ENCODE assay signal across 8 cellular contexts in genomic region chr3:50194128-50194902, GRCh38. TPM values are rescaled to one million over a fixed set of nuclear protein-coding genes. Genes with fewer than 3 reads are reported as not detected.
A peak's percentile ranks its signal among the peaks of the same experiment; 100 is the strongest.
DNase-seq lines count a peak whose midpoint lies in the region; ATAC-seq, FAIRE-seq and TF ChIP-seq lines count a peak whose summit lies in the region.

No MANE protein-coding gene starts in this region.

- H3F3A ChIP-seq in PC-3 (ENCODE audit: low read length, unreplicated experiment) = no peaks in the 10 kb centered on the region

- H3K9ac ChIP-seq in PC-3 (ENCODE audit: low read length) = no peak overlapping the region

- DNase-seq in A549 (ENCODE audit: low read depth in 1 of 2, low spot score in 1 of 2) (peak; percentile 45 to 70), PC-3 (peak; percentile 76), fibroblast of villous mesenchyme (ENCODE audit: low read depth) (peak; percentile 62), ovary (peak; percentile 70 to 86 (median 78)), suprapubic skin (ENCODE audit: low spot score in 2 of 2) (no peak)
- peak; percentile 69 to 77 for DNase-seq in activated T-helper 1 cell treated with anti-CD3 and anti-CD28 coated beads, Interleukin-2, amount 50 U/mL, for 16 hours (ENCODE audit: low read depth in 1 of 2, low spot score in 1 of 2)

- H3K4me1 ChIP-seq in A549 = peaks cover 13% of the 10 kb centered on the region; the same call in 2 of the 3 replicates
- no peaks in the 10 kb centered on the region; the same call in 1 of the 2 replicates for H3K4me1 ChIP-seq in PC-3 (ENCODE audit: insufficient read depth, low read length)
- peaks cover 3% of the 10 kb centered on the region for H3K4me1 ChIP-seq in ovary (ENCODE audit: insufficient read depth)
- H3K4me1 ChIP-seq in suprapubic skin = peaks cover 23% of the 10 kb centered on the region

- H3K36me3 ChIP-seq in PC-3 (ENCODE audit: low read depth, low read length) (no peaks in the 10 kb centered on the region), ovary (no peaks in the 10 kb centered on the region), suprapubic skin (no peaks in the 10 kb centered on the region)

- peak overlapping the region in 1 of 2 experiments; percentile 56; a peak in 1 of 6 replicates for H3K27ac ChIP-seq in A549
- no peak overlapping the region for H3K27ac ChIP-seq in PC-3 (ENCODE audit: low read length)
- H3K27ac ChIP-seq in ovary = no peak overlapping the region
- no peak overlapping the region for H3K27ac ChIP-seq in suprapubic skin

- no peak overlapping the region for H2AFZ ChIP-seq in PC-3 (ENCODE audit: low read length)

- POLR2A ChIA-PET in A549 (lab: Yijun Ruan, JAX) (interaction anchor here (0.9 kb wide), 1 partner anchor 32 kb away, joined by 5 read pairs; no protein-coding TSS in a partner anchor), PC-3 (lab: Charles Lee; ENCODE audit: unreplicated experiment) (no interaction called here)

- H3K27me3 ChIP-seq in PC-3 (ENCODE audit: low read length) (no peaks in the 10 kb centered on the region), ovary (peaks cover 10% of the 10 kb centered on the region), suprapubic skin (peaks cover 54% of the 10 kb centered on the region)

- TF ChIP-seq CTCF in A549 (IDR thresholded peaks at IDR 0.05) (peak; percentile 63), PC-3 (conservative IDR thresholded peaks at IDR 0.05; ENCODE audit: low read depth, low read length) (peak; percentile 91), fibroblast of villous mesenchyme (IDR thresholded peaks at IDR 0.05; ENCODE audit: insufficient read depth, low read depth, low read length) (peak; percentile 81), ovary (IDR thresholded peaks at IDR 0.05) (peak; percentile 68 to 94 (median 93)), suprapubic skin (IDR thresholded peaks at IDR 0.05) (peak; percentile 69 to 70)

- H3K9me3 ChIP-seq in A549 (no peaks in the 10 kb centered on the region), PC-3 (ENCODE audit: low read length) (no peaks in the 10 kb centered on the region), ovary (no peaks in the 10 kb centered on the region), suprapubic skin (no peaks in the 10 kb centered on the region)

- no peaks in the 10 kb centered on the region for H4K20me1 ChIP-seq in PC-3 (ENCODE audit: low read length)

- ATAC-seq in A549 = peak; percentile 62 to 81; a peak in 5 of 6 replicates
- ATAC-seq in GM18505 (IDR thresholded peaks at IDR 0.05; ENCODE audit: unreplicated experiment) = peak; percentile 46
- peak; percentile 57 for ATAC-seq in PC-3
- no peak for ATAC-seq in GM21529 (IDR thresholded peaks at IDR 0.05; ENCODE audit: unreplicated experiment)

- FAIRE-seq in A549 (lab: Jason Lieb, UNC) = no peak

- H3K79me2 ChIP-seq in PC-3 (ENCODE audit: low read length) = no peaks in the 10 kb centered on the region

- CTCF ChIA-PET in A549 (lab: Yijun Ruan, JAX) = interaction anchor here (0.6 to 18.7 kb wide), 44 partner anchors 9 to 554 kb away, joined by 3 to 550 read pairs (median 5); partner anchors contain the start of genes GNAI2, HYAL3, IFRD2 and NAA80
- CTCF ChIA-PET in PC-3 (lab: Charles Lee) = interaction anchor here (0.5 to 3.4 kb wide), 6 partner anchors 32 to 1191 kb away, joined by 3 to 22 read pairs (median 3); partner anchors contain the start of gene MANF

- no peak for TF ChIP-seq EP300 in A549 (IDR thresholded peaks at IDR 0.05)
- TF ChIP-seq EP300 in ovary (IDR thresholded peaks at IDR 0.05) = no peak
- no peak for TF ChIP-seq EP300 in suprapubic skin (IDR thresholded peaks at IDR 0.05)

- no peak overlapping the region for H3K4me3 ChIP-seq in A549
- no peak overlapping the region for H3K4me3 ChIP-seq in PC-3 (ENCODE audit: low read length)
- H3K4me3 ChIP-seq in fibroblast of villous mesenchyme (ENCODE audit: low read depth, low read length) = no peak overlapping the region
- no peak overlapping the region for H3K4me3 ChIP-seq in ovary
- no peak overlapping the region for H3K4me3 ChIP-seq in suprapubic skin

- peak; percentile 81 to 86 for TF ChIP-seq RAD21 in A549 (conservative IDR thresholded peaks at IDR 0.05 in 1 of 2, IDR thresholded peaks at IDR 0.05 in 1 of 2)

- 48% methylated on average over 25 of the region's 70 CpGs for WGBS in A549 (ENCODE audit: missing lambda C conversion rate)
- 5 to 9% (median 6%) methylated on average over 61 to 70 of the region's 70 CpGs for WGBS in ovary, 3 donors
- 13% methylated on average over 11 of the region's 70 CpGs for WGBS in suprapubic skin

- no TSS peak for BruUV-seq in PC-3 (replicated peaks; lab: Mats Ljungman, UMichigan)

- intact Hi-C loops in PC-3 (cut with micrococcal nuclease) (no loop called here), ovary (cut with DNase I) (loop anchor here (2.0 to 5.0 kb wide), 2 partner anchors 32 to 78 kb away; no protein-coding TSS in a partner anchor)

- peak overlapping the region; percentile 64 for H3K4me2 ChIP-seq in A549
- H3K4me2 ChIP-seq in PC-3 (ENCODE audit: low read length) = peak overlapping the region; percentile 22; the same call in 1 of the 2 replicates

- TF ChIP-seq POLR2A in A549 (IDR thresholded peaks at IDR 0.05; ENCODE audit: low read length) (no peak), GM18505 (IDR thresholded peaks at IDR 0.05; ENCODE audit: borderline replicate concordance, extremely low read depth, insufficient read depth, insufficient read length) (no peak), ovary (IDR thresholded peaks at IDR 0.05) (no peak), suprapubic skin (IDR thresholded peaks at IDR 0.05) (no peak)

- H3K9me2 ChIP-seq in PC-3 (replicated peaks; ENCODE audit: low read length) = no peaks in the 10 kb centered on the region

TF ChIP-seq in A549, 52 proteins besides CTCF, POLR2A, EP300 and RAD21 (continues in another document):
- TF ChIP-seq ZNF302 (CRISPR knock-in tag; IDR thresholded peaks at IDR 0.05) (no peak), HOXB13 (CRISPR knock-in tag; IDR thresholded peaks at IDR 0.05; ENCODE audit: low read depth) (no peak), MAX (IDR thresholded peaks at IDR 0.05) (peak; percentile 80), E2F6 (IDR thresholded peaks at IDR 0.05; ENCODE audit: borderline replicate concordance, low read depth) (peak; percentile 82), RNF2 (IDR thresholded peaks at IDR 0.05; ENCODE audit: borderline replicate concordance, low read depth) (no peak), CBX2 (IDR thresholded peaks at IDR 0.05; ENCODE audit: borderline replicate concordance, low read depth) (no peak), HOXA7 (CRISPR knock-in tag; IDR thresholded peaks at IDR 0.05) (no peak), FOSL2 (IDR thresholded peaks at IDR 0.05) (no peak), FOSL2 (CRISPR knock-in tag; IDR thresholded peaks at IDR 0.05) (no peak)

RNA-seq across cellular contexts. Expression of gene GNAT1, which starts 2.9 kb away (rescaled TPM):
- not detected in 2 replicates for polyA plus RNA-seq in A549 (2011; rRNA removed)
- 0.04 TPM in 1 of 2 replicates, not detected in the other for polyA plus RNA-seq in A549 (2012; cell fraction: cytosol; rRNA removed)
- not detected in 2 replicates for polyA plus RNA-seq in A549 (2012; cell fraction: nucleus; rRNA removed)
- not detected in 3 replicates for polyA plus RNA-seq in A549 (2017; fragmentation: RNase III; extraction: RNeasy Plus Mini Kit Qiagen cat#74134 plus additional on column Dnase treatment)
- polyA minus RNA-seq in A549 (2011; rRNA and poly(A)+ RNA removed) = not detected in 2 replicates
- total RNA-seq in PC-3 (2014; rRNA removed) = 0.22 TPM in 1 of 2 replicates, not detected in the other
- not detected in 2 replicates for total RNA-seq in fibroblast of villous mesenchyme
- total RNA-seq in ovary = not detected
- not detected for polyA plus RNA-seq in ovary
- total RNA-seq in suprapubic skin = under 1 TPM in 1 of 4 donors, not detected in 3; 0.64 TPM

RNA-seq across cellular contexts. Expression of gene SLC38A3, which starts 10.8 kb away (rescaled TPM):
- polyA plus RNA-seq in A549 (2011; rRNA removed) = 0.05 and 0.12 TPM in 2 replicates
- 0.04 and 0.05 TPM in 2 replicates for polyA plus RNA-seq in A549 (2012; cell fraction: cytosol; rRNA removed)
- polyA plus RNA-seq in A549 (2012; cell fraction: nucleus; rRNA removed) = 0.04 and 0.11 TPM in 2 replicates
- polyA plus RNA-seq in A549 (2017; fragmentation: RNase III; extraction: RNeasy Plus Mini Kit Qiagen cat#74134 plus additional on column Dnase treatment) = 0.10 to 0.13 TPM in 2 of 3 replicates, not detected in the other
- polyA minus RNA-seq in A549 (2011; rRNA and poly(A)+ RNA removed) = 0.39 TPM in 1 of 2 replicates, not detected in the other
- 0.17 and 3.3 TPM in 2 replicates for total RNA-seq in PC-3 (2014; rRNA removed)
- not detected in 2 replicates for total RNA-seq in fibroblast of villous mesenchyme
- total RNA-seq in ovary = 10 to 100 TPM in 2 of 7 donors, 1 to 10 TPM in 5; 3.0 to 10.9 (median 8.3) TPM
- 1 to 10 TPM; 1.6 to 6.6 TPM for polyA plus RNA-seq in ovary
- 1 to 10 TPM in 2 of 4 donors, under 1 TPM in 2; 0.25 to 2.2 (median 1.00) TPM for total RNA-seq in suprapubic skin

RNA-seq across cellular contexts. Expression of gene SEMA3F, which starts 39.2 kb away (rescaled TPM):
- 2.9 and 5.0 TPM in 2 replicates for polyA plus RNA-seq in A549 (2011; rRNA removed)
- polyA plus RNA-seq in A549 (2012; cell fraction: cytosol; rRNA removed) = 3.9 and 5.8 TPM in 2 replicates
- 7.9 and 11.6 TPM in 2 replicates for polyA plus RNA-seq in A549 (2012; cell fraction: nucleus; rRNA removed)
- 9.0 to 10.6 TPM (median 10.1 TPM) in 3 replicates for polyA plus RNA-seq in A549 (2017; fragmentation: RNase III; extraction: RNeasy Plus Mini Kit Qiagen cat#74134 plus additional on column Dnase treatment)
- polyA minus RNA-seq in A549 (2011; rRNA and poly(A)+ RNA removed) = 8.6 and 8.9 TPM in 2 replicates
- 47.3 and 50.5 TPM in 2 replicates for total RNA-seq in PC-3 (2014; rRNA removed)
- total RNA-seq in fibroblast of villous mesenchyme = 0.32 and 0.86 TPM in 2 replicates
- 10 to 100 TPM in 2 of 7 donors, 1 to 10 TPM in 5; 1.9 to 31.5 (median 7.2) TPM for total RNA-seq in ovary
- polyA plus RNA-seq in ovary = 1 to 10 TPM; 3.5 to 8.3 TPM
- total RNA-seq in suprapubic skin = 100 to 1,000 TPM; 123 to 188 (median 130) TPM

RNA-seq across cellular contexts. Expression of gene GNAI2, which starts 41.7 kb away (rescaled TPM):
- polyA plus RNA-seq in A549 (2011; rRNA removed) = 67.0 and 67.8 TPM in 2 replicates
- 102 and 107 TPM in 2 replicates for polyA plus RNA-seq in A549 (2012; cell fraction: cytosol; rRNA removed)
- polyA plus RNA-seq in A549 (2012; cell fraction: nucleus; rRNA removed) = 51.4 and 67.2 TPM in 2 replicates
- polyA plus RNA-seq in A549 (2017; fragmentation: RNase III; extraction: RNeasy Plus Mini Kit Qiagen cat#74134 plus additional on column Dnase treatment) = 44.6 to 48.8 TPM (median 47.4 TPM) in 3 replicates
- 68.0 and 84.2 TPM in 2 replicates for polyA minus RNA-seq in A549 (2011; rRNA and poly(A)+ RNA removed)
- total RNA-seq in PC-3 (2014; rRNA removed) = 221 and 254 TPM in 2 replicates
- total RNA-seq in fibroblast of villous mesenchyme = 265 and 297 TPM in 2 replicates
- total RNA-seq in ovary = 100 to 1,000 TPM in 6 of 7 donors, 10 to 100 TPM in 1; 72.3 to 259 (median 212) TPM
- polyA plus RNA-seq in ovary = 100 to 1,000 TPM; 189 to 309 TPM
- total RNA-seq in suprapubic skin = 10 to 100 TPM; 70.9 to 91.3 (median 76.7) TPM

Comparison
In these comparisons a context has a peak if more than half of its experiments do, and no peak if none do; other contexts are left out.
1. DNase-seq: peak in A549 (2 of 2), PC-3 (single experiment), activated T-helper 1 cell treated with anti-CD3 and anti-CD28 coated beads, Interleukin-2, amount 50 U/mL, for 16 hours (2 of 2), fibroblast of villous mesenchyme (single experiment) and ovary (5 of 5); none in suprapubic skin (0 of 2).
2. Peak in every context shown above with its lines, with median percentiles within 50 percentile points of each other: CTCF ChIP-seq.